19 cellular contexts compared by ENCODE assay signal in genomic region chr12:91432079-91432478, GRCh38.
DNase-seq lines count a peak whose midpoint lies in the region; ATAC-seq, FAIRE-seq and TF ChIP-seq lines count a peak whose summit lies in the region.
"Had no signal": no experiment of that assay in that cellular context is flagged by ENCODE, and none has a peak within 500 bp of the region (broad histone marks: within the 10 kb centered on the region; RNA-seq: fewer than 3 reads in every experiment).

No MANE protein-coding gene starts in this region.

- H3K9ac ChIP-seq in H1 (replicated peaks in 1 of 4; ENCODE audit: extremely low read depth in 1 of 4, low read depth in 3 of 4, low read length in 3 of 4) (no peak overlapping the region), smooth muscle cell (ENCODE audit: low read depth) (no peak overlapping the region)
- H3K9ac ChIP-seq: BLaER1, SK-N-SH had no signal

- no peak overlapping the region for H2BK120ac ChIP-seq in H1 (replicated peaks; ENCODE audit: low read depth, low read length)

- H4K91ac ChIP-seq in H1 (replicated peaks; ENCODE audit: insufficient read length, low read length), result no peak overlapping the region

- no peak for TF ChIP-seq EP300 in H1 (IDR thresholded peaks at IDR 0.05; ENCODE audit: borderline replicate concordance in 1 of 2, low read depth in 2 of 2, low read length in 2 of 2)

- H3K18ac ChIP-seq in H1 (ENCODE audit: extremely low read depth, low read length), result no peak overlapping the region

- no peak overlapping the region for H3K4ac ChIP-seq in H1 (replicated peaks; ENCODE audit: insufficient read length, low read depth, low read length)

- no peak overlapping the region for H3K14ac ChIP-seq in H1 (ENCODE audit: insufficient read length)

- TF ChIP-seq POLR2A in H1 (IDR thresholded peaks at IDR 0.05; ENCODE audit: control extremely low read depth in 1 of 2, low read depth in 2 of 2, low read length in 2 of 2) (no peak), right lobe of liver (IDR thresholded peaks at IDR 0.05) (no peak)

- POLR2A ChIA-PET in H1 (lab: Charles Lee; ENCODE audit: partially characterized antibody), result no interaction called here

- TF ChIP-seq RAD21 in H1 (IDR thresholded peaks at IDR 0.05 in 1 of 2, conservative IDR thresholded peaks at IDR 0.05 in 1 of 2; ENCODE audit: low read depth in 2 of 2, low read length in 2 of 2), result no peak

- H2AFZ ChIP-seq in H1 (ENCODE audit: low read length) (no peak overlapping the region), smooth muscle cell (ENCODE audit: low read depth) (no peak overlapping the region)

- no peak overlapping the region for H3K23ac ChIP-seq in H1 (ENCODE audit: insufficient read length)

- FAIRE-seq in H1 (lab: Jason Lieb, UNC), result peak; percentile 62

- no peak overlapping the region for H4K8ac ChIP-seq in H1 (ENCODE audit: extremely low read depth, insufficient read depth, low read length)

- H3K23me2 ChIP-seq in H1 (ENCODE audit: low read depth, low read length), result no peaks in the 10 kb centered on the region

- H2BK15ac ChIP-seq in H1 (ENCODE audit: low read length), result no peak overlapping the region

- intact Hi-C loops in right lobe of liver (cut with DNase I), result no loop called here

- H3K4me2 ChIP-seq in H1 (ENCODE audit: insufficient read depth in 1 of 2, low read depth in 2 of 2, low read length in 2 of 2) (no peak overlapping the region), smooth muscle cell (peak overlapping the region; percentile 24)
- H3K4me2 ChIP-seq: BLaER1, SK-N-SH had no signal

- TF ChIP-seq CTCF in H1 (IDR thresholded peaks at IDR 0.05; ENCODE audit: control extremely low read depth in 1 of 3, insufficient read depth in 1 of 3, low read depth in 1 of 3, low read length in 3 of 3) (no peak), right lobe of liver (IDR thresholded peaks at IDR 0.05) (no peak), smooth muscle cell (IDR thresholded peaks at IDR 0.05; ENCODE audit: borderline replicate concordance, insufficient read depth, poor library complexity, severe bottlenecking) (no peak)

- H3K36me3 ChIP-seq in H1 (ENCODE audit: control insufficient read depth in 2 of 4, insufficient read depth in 4 of 4, low read length in 3 of 4) (no peaks in the 10 kb centered on the region), right lobe of liver (no peaks in the 10 kb centered on the region), smooth muscle cell (ENCODE audit: low read depth) (no peaks in the 10 kb centered on the region)
- H3K36me3 ChIP-seq: BLaER1, left ventricle myocardium inferior had no signal

- H3K79me1 ChIP-seq in H1 (ENCODE audit: low read depth, low read length), result no peaks in the 10 kb centered on the region

- H2BK12ac ChIP-seq in H1 (ENCODE audit: low read depth, low read length), result no peak overlapping the region

- H3F3A ChIP-seq in smooth muscle cell (ENCODE audit: low read depth), result no peaks in the 10 kb centered on the region

- no peak overlapping the region for H2BK5ac ChIP-seq in H1 (ENCODE audit: low read depth, low read length)

- no peak overlapping the region for H2BK20ac ChIP-seq in H1 (ENCODE audit: low read length)

- H3K4me1 ChIP-seq in H1 (replicated peaks in 1 of 4; ENCODE audit: control insufficient read depth in 3 of 4, insufficient read depth in 4 of 4, low read length in 3 of 4), result no peaks in the 10 kb centered on the region
- H3K4me1 ChIP-seq in right lobe of liver, result no peaks in the 10 kb centered on the region
- peaks cover 5% of the 10 kb centered on the region for H3K4me1 ChIP-seq in smooth muscle cell (ENCODE audit: low read depth)
- H3K4me1 ChIP-seq: BLaER1, left ventricle myocardium inferior had no signal

- H3K27me3 ChIP-seq in H1 (replicated peaks in 1 of 4; ENCODE audit: control insufficient read depth in 3 of 4, extremely low read depth in 1 of 4, insufficient read depth in 3 of 4, low read length in 3 of 4) (peaks cover 0 to 2% (median 0%) of the 10 kb centered on the region in 4 experiments; a peak in 1 of 7 replicates), right lobe of liver (no peaks in the 10 kb centered on the region), smooth muscle cell (ENCODE audit: low read depth) (no peaks in the 10 kb centered on the region)
- H3K27me3 ChIP-seq: BLaER1 had no signal

- H3K27ac ChIP-seq in H1 (ENCODE audit: low read depth, low read length), result no peak overlapping the region
- H3K27ac ChIP-seq in right lobe of liver, result peak overlapping the region in 1 of 3 donors; percentile 6
- H3K27ac ChIP-seq in smooth muscle cell (ENCODE audit: low read depth), result no peak overlapping the region
- H3K27ac ChIP-seq: BLaER1, epithelial cell of prostate, left ventricle myocardium inferior had no signal

- no peak overlapping the region for H4K5ac ChIP-seq in H1 (ENCODE audit: insufficient read length, low read depth, low read length)

- CTCF ChIA-PET in H1 (lab: Charles Lee; ENCODE audit: partially characterized antibody), result no interaction called here

- H4K20me1 ChIP-seq in H1 (replicated peaks in 1 of 2; ENCODE audit: control insufficient read depth in 1 of 2, insufficient read depth in 2 of 2, low read length in 2 of 2), result no peaks in the 10 kb centered on the region
- H4K20me1 ChIP-seq in smooth muscle cell (ENCODE audit: low read depth), result no peaks in the 10 kb centered on the region
- H4K20me1 ChIP-seq: BLaER1 had no signal

- ATAC-seq in right lobe of liver, result peak; percentile 56 to 78 (median 66)
- no peak for ATAC-seq in HG02763 (IDR thresholded peaks at IDR 0.05; ENCODE audit: unreplicated experiment)
- no peak for ATAC-seq in HG03095 (IDR thresholded peaks at IDR 0.05; ENCODE audit: unreplicated experiment)
- ATAC-seq in HG03280 (IDR thresholded peaks at IDR 0.05; ENCODE audit: unreplicated experiment), result no peak

- 75% methylated on average over 2 of the region's 2 CpGs; no CpG with 5 or more reads in 1 of the 2 experiments for WGBS in H1 (ENCODE audit: extremely low coverage in 1 of 2, insufficient coverage in 1 of 2, insufficient read length in 1 of 2, insufficient replicate concordance in 2 of 2, low coverage in 1 of 2, low lambda C conversion rate in 2 of 2, missing lambda C conversion rate in 1 of 2), 2 experiments
- 22% methylated on average over 2 of the region's 2 CpGs for WGBS in right lobe of liver (ENCODE audit: insufficient coverage, low coverage, low lambda C conversion rate, missing lambda C conversion rate)
- 11% methylated on average over 2 of the region's 2 CpGs for WGBS in smooth muscle cell (ENCODE audit: low lambda C conversion rate)

- no peak overlapping the region for H3K56ac ChIP-seq in H1 (replicated peaks; ENCODE audit: insufficient read length, low read depth, low read length)

- H3K79me2 ChIP-seq in H1 (ENCODE audit: control insufficient read depth in 1 of 2, insufficient read depth in 2 of 2, low read length in 2 of 2), result no peaks in the 10 kb centered on the region
- no peaks in the 10 kb centered on the region for H3K79me2 ChIP-seq in smooth muscle cell (ENCODE audit: low read depth)

- no peaks in the 10 kb centered on the region for H3K9me3 ChIP-seq in H1 (ENCODE audit: insufficient read depth in 2 of 2, low read depth in 1 of 2, low read length in 1 of 2)
- no peaks in the 10 kb centered on the region for H3K9me3 ChIP-seq in right lobe of liver
- no peaks in the 10 kb centered on the region for H3K9me3 ChIP-seq in smooth muscle cell (replicated peaks; ENCODE audit: low read depth)
- H3K9me3 ChIP-seq: BLaER1, left ventricle myocardium inferior, SK-N-SH had no signal

- no peak overlapping the region for H2AK5ac ChIP-seq in H1 (ENCODE audit: low read depth, low read length)

- no peak overlapping the region for H3K4me3 ChIP-seq in H1 (ENCODE audit: extremely low read depth in 1 of 4, insufficient read depth in 2 of 4, low read depth in 3 of 4, low read length in 4 of 4)
- H3K4me3 ChIP-seq in right lobe of liver, result no peak overlapping the region
- no peak overlapping the region for H3K4me3 ChIP-seq in smooth muscle cell
- H3K4me3 ChIP-seq: BLaER1, left ventricle myocardium inferior had no signal

- peak; percentile 82 for DNase-seq in M059J (ENCODE audit: low read depth)
- no peak for DNase-seq in H1 (ENCODE audit: low read depth in 1 of 2, low spot score in 2 of 2)
- DNase-seq in right lobe of liver, result no peak
- DNase-seq in smooth muscle cell (lab: John Stamatoyannopoulos, UW; ENCODE audit: unreplicated experiment), result no peak
- no peak for DNase-seq in activated gamma-delta T cell treated with Interleukin-2 at 50 U/mL for 16 hours
- DNase-seq: activated naive CD8-positive, alpha-beta T cell treated with anti-CD3 and anti-CD28 coated beads for 36 hours; activated T-cell treated with anti-CD3 and anti-CD28 coated beads, Interleukin-2, amount 50 U/mL, for 24 hours; DMS79; H9; KBM-7; left ventricle myocardium inferior; NCI-H1417; NCI-H446; SK-N-SH had no signal

TF ChIP-seq in H1, 55 proteins besides CTCF, POLR2A, EP300 and RAD21 (continues in another document):
- TF ChIP-seq HDAC2 (IDR thresholded peaks at IDR 0.05; ENCODE audit: borderline replicate concordance in 1 of 2, low read depth in 2 of 2, low read length in 2 of 2), result no peak

Comparison
In these comparisons a context has a peak if more than half of its experiments do, and no peak if none do; other contexts are left out.
1. ATAC-seq: peak in right lobe of liver (4 of 4); none in HG02763 (single experiment), HG03095 (single experiment) and HG03280 (single experiment).